ENCODE assay signal across 1 cellular context in the genomic region with DNA sequence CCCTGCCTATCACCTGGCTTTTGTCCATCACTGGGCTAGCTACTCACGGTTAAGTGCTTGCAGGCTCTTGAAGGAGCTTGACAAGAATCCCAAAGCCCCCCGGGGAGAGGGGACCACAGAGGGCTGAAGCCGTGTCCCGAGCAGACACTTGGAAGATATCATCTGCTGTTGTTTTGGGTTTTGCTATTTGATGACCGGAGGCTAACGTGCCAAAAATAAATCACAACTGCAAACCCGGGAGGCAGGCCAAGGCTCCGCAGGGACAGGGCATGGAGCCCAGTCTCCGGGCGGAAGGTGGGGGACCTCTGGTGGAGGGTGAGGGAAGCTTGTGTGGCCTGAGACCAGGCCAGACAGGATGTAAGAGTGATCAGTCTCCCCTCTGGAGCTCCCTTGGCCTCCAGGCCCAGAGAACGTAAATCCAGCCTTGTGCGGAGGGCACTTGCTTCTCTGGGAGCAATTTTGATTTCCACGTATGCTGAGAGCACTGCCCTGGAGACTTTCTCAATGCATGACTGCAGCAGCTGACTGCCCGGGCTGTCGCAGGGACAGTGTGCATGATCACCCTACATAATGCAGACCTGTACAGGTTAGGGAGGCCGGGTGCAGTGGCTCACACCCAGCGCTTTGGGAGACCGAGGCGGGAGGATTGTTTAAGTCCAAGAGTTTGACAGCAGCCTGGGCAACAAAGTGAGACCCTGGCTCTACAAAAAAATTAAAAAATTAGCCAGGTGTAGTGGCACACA.
TF ChIP-seq lines count a peak whose summit lies in the region.

A gene (minus strand): TSS at position 164 of the 743 bp plus-strand sequence. CDS start 4,011 bp downstream, outside the sequence.

TF ChIP-seq in GM12878, 131 proteins besides CTCF, POLR2A, EP300 and RAD21 (continued from another document):
- no peak for TF ChIP-seq TCF12 (IDR thresholded peaks at IDR 0.05; ENCODE audit: low read depth, low read length)
- no peak for TF ChIP-seq SUPT20H (IDR thresholded peaks at IDR 0.05; ENCODE audit: borderline replicate concordance, control insufficient read depth, low read depth, low read length)
- no peak for TF ChIP-seq SUZ12 (IDR thresholded peaks at IDR 0.05; ENCODE audit: unreplicated experiment)
- no peak for TF ChIP-seq BMI1 (IDR thresholded peaks at IDR 0.05; ENCODE audit: borderline replicate concordance)
- no peak for TF ChIP-seq SMAD5 (IDR thresholded peaks at IDR 0.05; ENCODE audit: low read depth)
- TF ChIP-seq, protein P1, sequence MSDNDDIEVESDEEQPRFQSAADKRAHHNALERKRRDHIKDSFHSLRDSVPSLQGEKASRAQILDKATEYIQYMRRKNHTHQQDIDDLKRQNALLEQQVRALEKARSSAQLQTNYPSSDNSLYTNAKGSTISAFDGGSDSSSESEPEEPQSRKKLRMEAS (IDR thresholded peaks at IDR 0.05; ENCODE audit: low read depth, low read length), result no peak
- no peak for TF ChIP-seq MTA3 (IDR thresholded peaks at IDR 0.05; ENCODE audit: borderline replicate concordance, low read length)
- TF ChIP-seq, protein P2, sequence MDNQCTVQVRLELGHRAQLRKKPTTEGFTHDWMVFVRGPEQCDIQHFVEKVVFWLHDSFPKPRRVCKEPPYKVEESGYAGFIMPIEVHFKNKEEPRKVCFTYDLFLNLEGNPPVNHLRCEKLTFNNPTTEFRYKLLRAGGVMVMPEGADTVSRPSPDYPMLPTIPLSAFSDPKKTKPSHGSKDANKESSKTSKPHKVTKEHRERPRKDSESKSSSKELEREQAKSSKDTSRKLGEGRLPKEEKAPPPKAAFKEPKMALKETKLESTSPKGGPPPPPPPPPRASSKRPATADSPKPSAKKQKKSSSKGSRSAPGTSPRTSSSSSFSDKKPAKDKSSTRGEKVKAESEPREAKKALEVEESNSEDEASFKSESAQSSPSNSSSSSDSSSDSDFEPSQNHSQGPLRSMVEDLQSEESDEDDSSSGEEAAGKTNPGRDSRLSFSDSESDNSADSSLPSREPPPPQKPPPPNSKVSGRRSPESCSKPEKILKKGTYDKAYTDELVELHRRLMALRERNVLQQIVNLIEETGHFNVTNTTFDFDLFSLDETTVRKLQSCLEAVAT (IDR thresholded peaks at IDR 0.05), result no peak
- TF ChIP-seq NR2F1 (conservative IDR thresholded peaks at IDR 0.05), result no peak
- TF ChIP-seq CHD4 (IDR thresholded peaks at IDR 0.05), result no peak
- TF ChIP-seq, protein P3, sequence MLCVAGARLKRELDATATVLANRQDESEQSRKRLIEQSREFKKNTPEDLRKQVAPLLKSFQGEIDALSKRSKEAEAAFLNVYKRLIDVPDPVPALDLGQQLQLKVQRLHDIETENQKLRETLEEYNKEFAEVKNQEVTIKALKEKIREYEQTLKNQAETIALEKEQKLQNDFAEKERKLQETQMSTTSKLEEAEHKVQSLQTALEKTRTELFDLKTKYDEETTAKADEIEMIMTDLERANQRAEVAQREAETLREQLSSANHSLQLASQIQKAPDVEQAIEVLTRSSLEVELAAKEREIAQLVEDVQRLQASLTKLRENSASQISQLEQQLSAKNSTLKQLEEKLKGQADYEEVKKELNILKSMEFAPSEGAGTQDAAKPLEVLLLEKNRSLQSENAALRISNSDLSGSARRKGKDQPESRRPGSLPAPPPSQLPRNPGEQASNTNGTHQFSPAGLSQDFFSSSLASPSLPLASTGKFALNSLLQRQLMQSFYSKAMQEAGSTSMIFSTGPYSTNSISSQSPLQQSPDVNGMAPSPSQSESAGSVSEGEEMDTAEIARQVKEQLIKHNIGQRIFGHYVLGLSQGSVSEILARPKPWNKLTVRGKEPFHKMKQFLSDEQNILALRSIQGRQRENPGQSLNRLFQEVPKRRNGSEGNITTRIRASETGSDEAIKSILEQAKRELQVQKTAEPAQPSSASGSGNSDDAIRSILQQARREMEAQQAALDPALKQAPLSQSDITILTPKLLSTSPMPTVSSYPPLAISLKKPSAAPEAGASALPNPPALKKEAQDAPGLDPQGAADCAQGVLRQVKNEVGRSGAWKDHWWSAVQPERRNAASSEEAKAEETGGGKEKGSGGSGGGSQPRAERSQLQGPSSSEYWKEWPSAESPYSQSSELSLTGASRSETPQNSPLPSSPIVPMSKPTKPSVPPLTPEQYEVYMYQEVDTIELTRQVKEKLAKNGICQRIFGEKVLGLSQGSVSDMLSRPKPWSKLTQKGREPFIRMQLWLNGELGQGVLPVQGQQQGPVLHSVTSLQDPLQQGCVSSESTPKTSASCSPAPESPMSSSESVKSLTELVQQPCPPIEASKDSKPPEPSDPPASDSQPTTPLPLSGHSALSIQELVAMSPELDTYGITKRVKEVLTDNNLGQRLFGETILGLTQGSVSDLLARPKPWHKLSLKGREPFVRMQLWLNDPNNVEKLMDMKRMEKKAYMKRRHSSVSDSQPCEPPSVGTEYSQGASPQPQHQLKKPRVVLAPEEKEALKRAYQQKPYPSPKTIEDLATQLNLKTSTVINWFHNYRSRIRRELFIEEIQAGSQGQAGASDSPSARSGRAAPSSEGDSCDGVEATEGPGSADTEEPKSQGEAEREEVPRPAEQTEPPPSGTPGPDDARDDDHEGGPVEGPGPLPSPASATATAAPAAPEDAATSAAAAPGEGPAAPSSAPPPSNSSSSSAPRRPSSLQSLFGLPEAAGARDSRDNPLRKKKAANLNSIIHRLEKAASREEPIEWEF (IDR thresholded peaks at IDR 0.05; ENCODE audit: insufficient replicate concordance, low read depth, low read length), result no peak
- no peak for TF ChIP-seq WRNIP1 (IDR thresholded peaks at IDR 0.05; ENCODE audit: borderline replicate concordance, low read depth, low read length)
- TF ChIP-seq TBL1XR1 (IDR thresholded peaks at IDR 0.05; ENCODE audit: low read depth, low read length), result no peak
